Comparison of ENCODE assay signal across 11 cellular contexts in the genomic region with DNA sequence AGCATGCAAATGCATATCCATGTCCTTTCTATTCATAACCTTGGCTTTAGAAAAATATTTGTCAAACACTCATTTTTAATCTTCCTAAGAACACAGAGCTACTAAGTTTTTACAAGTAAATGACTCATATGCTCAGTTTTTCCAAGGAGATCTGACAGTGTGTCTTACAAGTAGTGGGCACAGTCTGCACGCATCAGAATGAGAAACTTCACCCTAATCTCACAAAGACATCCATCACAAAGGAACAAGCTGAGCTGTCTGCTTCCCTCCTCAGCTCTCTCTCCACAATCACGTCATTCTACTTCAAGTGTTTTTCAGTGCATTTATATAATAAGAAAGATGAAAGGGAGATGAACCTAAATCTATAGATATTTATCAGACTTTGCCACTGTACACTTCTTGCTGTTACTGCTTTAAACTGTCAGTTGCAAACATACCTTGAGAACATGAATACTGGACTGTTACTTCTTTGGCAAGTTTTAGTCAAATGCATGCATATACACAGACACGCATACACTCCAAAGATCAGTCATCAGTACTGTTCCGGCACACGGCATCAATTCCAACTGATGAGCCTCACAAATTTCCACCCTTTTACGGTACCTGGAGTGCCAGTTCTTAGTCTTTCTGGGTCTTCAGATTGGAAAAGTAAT.
A peak's percentile ranks its signal among the peaks of the same experiment; 100 is the strongest.
DNase-seq lines count a peak whose midpoint lies in the region; ATAC-seq, FAIRE-seq and TF ChIP-seq lines count a peak whose summit lies in the region.
"Had no signal": no experiment of that assay in that cellular context is flagged by ENCODE, and none has a peak within 500 bp of the region (broad histone marks: within the 10 kb centered on the region; RNA-seq: fewer than 3 reads in every experiment).

No MANE protein-coding gene starts in this region.

- no peaks in the 10 kb centered on the region for H3K9me3 ChIP-seq in adrenal gland (replicated peaks in 1 of 3)

- H3K4me3 ChIP-seq in ACC112 (ENCODE audit: low read depth, low read length): peak overlapping the region; percentile 42
- H3K4me3 ChIP-seq in adrenal gland: no peak overlapping the region

- no peak for ATAC-seq in GM18867 (IDR thresholded peaks at IDR 0.05; ENCODE audit: unreplicated experiment)

- H3K79me2 ChIP-seq in ACC112 (ENCODE audit: control insufficient read depth, insufficient read depth, low read length, unreplicated experiment): peaks cover 61% of the 10 kb centered on the region

- intact Hi-C loops in activated T-helper 2 cell treated with anti-CD3 and anti-CD28 coated beads, Interferon-gamma antibody, Interleukin-2, Interleukin-4, amounts not matched to agents 10 μg/mL and 5 μg/mL and 100 μg/mL, durations not matched to agents 14 hours and 24 hours and 36 hours (cut with micrococcal nuclease): loop anchor here (1.0 to 10.0 kb wide), 8 partner anchors 11 to 744 kb away; partner anchors contain the start of gene TANK
- intact Hi-C loops in adrenal gland (cut with DNase I): no loop called here

- DNase-seq in H54 (ENCODE audit: insufficient read length, low spot score) (no peak), glomerular visceral epithelial cell (ENCODE audit: extremely low spot score) (peak; percentile 38), CD1c-positive myeloid dendritic cell (ENCODE audit: extremely low spot score) (no peak), SHP77 (lab: John Stamatoyannopoulos, UW) (no peak), adrenal gland (no peak)
- DNase-seq in activated T-helper 2 cell treated with anti-CD3 and anti-CD28 coated beads, Interferon-gamma antibody, Interleukin-2, Interleukin-4, amounts not matched to agents 10 μg/mL and 5 μg/mL and 100 μg/mL, durations not matched to agents 14 hours and 24 hours and 36 hours (ENCODE audit: low spot score): no peak
- DNase-seq: DMS53, NCI-H2171, T1000 had no signal

- WGBS in adrenal gland, 4 donors: 58 to 67% (median 65%) methylated on average over 6 of the region's 6 CpGs

- H3K36me3 Mint-ChIP-seq in activated T-helper 2 cell treated with anti-CD3 and anti-CD28 coated beads, Interferon-gamma antibody, Interleukin-2, Interleukin-4, amounts not matched to agents 10 μg/mL and 5 μg/mL and 100 μg/mL, durations not matched to agents 14 hours and 24 hours and 36 hours (ENCODE audit: low read depth): peaks cover 11% of the 10 kb centered on the region

- H2AFZ ChIP-seq in ACC112 (ENCODE audit: low read length, unreplicated experiment): no peak overlapping the region

- FAIRE-seq in H54 (lab: Jason Lieb, UNC): peak; percentile 96

- H3K27ac Mint-ChIP-seq in activated T-helper 2 cell treated with anti-CD3 and anti-CD28 coated beads, Interferon-gamma antibody, Interleukin-2, Interleukin-4, amounts not matched to agents 10 μg/mL and 5 μg/mL and 100 μg/mL, durations not matched to agents 14 hours and 24 hours and 36 hours: peak overlapping the region; percentile 85

- no peak overlapping the region for H3K4me3 Mint-ChIP-seq in activated T-helper 2 cell treated with anti-CD3 and anti-CD28 coated beads, Interferon-gamma antibody, Interleukin-2, Interleukin-4, amounts not matched to agents 10 μg/mL and 5 μg/mL and 100 μg/mL, durations not matched to agents 14 hours and 24 hours and 36 hours (ENCODE audit: low read depth)

- peaks cover 61% of the 10 kb centered on the region for H3K4me1 Mint-ChIP-seq in activated T-helper 2 cell treated with anti-CD3 and anti-CD28 coated beads, Interferon-gamma antibody, Interleukin-2, Interleukin-4, amounts not matched to agents 10 μg/mL and 5 μg/mL and 100 μg/mL, durations not matched to agents 14 hours and 24 hours and 36 hours (ENCODE audit: low read depth)

- no peaks in the 10 kb centered on the region for H3K36me3 ChIP-seq in ACC112 (ENCODE audit: insufficient read depth, low read length)
- no peaks in the 10 kb centered on the region for H3K36me3 ChIP-seq in adrenal gland (replicated peaks in 1 of 2)

- peaks cover 8% of the 10 kb centered on the region for H3K9me3 Mint-ChIP-seq in activated T-helper 2 cell treated with anti-CD3 and anti-CD28 coated beads, Interferon-gamma antibody, Interleukin-2, Interleukin-4, amounts not matched to agents 10 μg/mL and 5 μg/mL and 100 μg/mL, durations not matched to agents 14 hours and 24 hours and 36 hours

- H3K27ac ChIP-seq in ACC112 (ENCODE audit: low read depth, low read length): peak overlapping the region; percentile 95
- no peak overlapping the region for H3K27ac ChIP-seq in adrenal gland

- H3K4me1 ChIP-seq in ACC112 (ENCODE audit: control insufficient read depth, insufficient read depth, low read length, unreplicated experiment) (peaks cover 70% of the 10 kb centered on the region), adrenal gland (replicated peaks in 1 of 2) (peaks cover 0 to 31% of the 10 kb centered on the region in 2 donors)

- H3K27me3 ChIP-seq in ACC112 (ENCODE audit: insufficient read depth, low read length) (no peaks in the 10 kb centered on the region), adrenal gland (no peaks in the 10 kb centered on the region)

- TF ChIP-seq POLR2A in H54 (IDR thresholded peaks at IDR 0.05; ENCODE audit: low read depth, low read length) (no peak), adrenal gland (IDR thresholded peaks at IDR 0.05) (no peak)

- no peak for TF ChIP-seq CTCF in adrenal gland (IDR thresholded peaks at IDR 0.05)

- H3K27me3 Mint-ChIP-seq in activated T-helper 2 cell treated with anti-CD3 and anti-CD28 coated beads, Interferon-gamma antibody, Interleukin-2, Interleukin-4, amounts not matched to agents 10 μg/mL and 5 μg/mL and 100 μg/mL, durations not matched to agents 14 hours and 24 hours and 36 hours (ENCODE audit: low read depth): no peaks in the 10 kb centered on the region
